In genomic region chr7:50409856-50410468, GRCh38 we compare ENCODE assay signal across 8 cellular contexts. TPM values are rescaled to one million over a fixed set of nuclear protein-coding genes. Genes with fewer than 3 reads are reported as not detected.
A peak's percentile ranks its signal among the peaks of the same experiment; 100 is the strongest.
DNase-seq lines count a peak whose midpoint lies in the region; ATAC-seq lines count a peak whose summit lies in the region.

No MANE protein-coding gene starts in this region.

- no peaks in the 10 kb centered on the region for H3K9me3 Mint-ChIP-seq in naive B cell
- no peaks in the 10 kb centered on the region for H3K9me3 Mint-ChIP-seq in activated T-helper 1 cell treated with anti-CD3 and anti-CD28 coated beads, Interleukin-12 subunit alpha, Interleukin-12 subunit beta, Interleukin-2, Interleukin-4 antibody, amounts not matched to agents 30 ng/mL and 10 ng/mL and 1 ng/mL, durations not matched to agents 14 hours and 24 hours and 36 hours

- no peaks in the 10 kb centered on the region for H3K36me3 Mint-ChIP-seq in naive B cell
- H3K36me3 Mint-ChIP-seq in activated T-helper 1 cell treated with anti-CD3 and anti-CD28 coated beads, Interleukin-12 subunit alpha, Interleukin-12 subunit beta, Interleukin-2, Interleukin-4 antibody, amounts not matched to agents 30 ng/mL and 10 ng/mL and 1 ng/mL, durations not matched to agents 14 hours and 24 hours and 36 hours (ENCODE audit: low read depth) = peaks cover 19% of the 10 kb centered on the region

- intact Hi-C loops in activated T-helper 1 cell treated with anti-CD3 and anti-CD28 coated beads, Interleukin-12 subunit alpha, Interleukin-12 subunit beta, Interleukin-2, Interleukin-4 antibody, amounts not matched to agents 30 ng/mL and 10 ng/mL and 1 ng/mL, durations not matched to agents 14 hours and 24 hours and 36 hours (cut with micrococcal nuclease) = no loop called here

- H3K4me3 Mint-ChIP-seq in naive B cell = peak overlapping the region; percentile 62 to 90 (median 81)
- H3K4me3 Mint-ChIP-seq in activated T-helper 1 cell treated with anti-CD3 and anti-CD28 coated beads, Interleukin-12 subunit alpha, Interleukin-12 subunit beta, Interleukin-2, Interleukin-4 antibody, amounts not matched to agents 30 ng/mL and 10 ng/mL and 1 ng/mL, durations not matched to agents 14 hours and 24 hours and 36 hours = no peak overlapping the region

- no peak overlapping the region for H3K4me3 ChIP-seq in Jurkat, Clone E6-1 (ENCODE audit: low read length)

- peak overlapping the region; percentile 94 to 99 (median 98) for H3K27ac Mint-ChIP-seq in naive B cell
- no peak overlapping the region for H3K27ac Mint-ChIP-seq in activated T-helper 1 cell treated with anti-CD3 and anti-CD28 coated beads, Interleukin-12 subunit alpha, Interleukin-12 subunit beta, Interleukin-2, Interleukin-4 antibody, amounts not matched to agents 30 ng/mL and 10 ng/mL and 1 ng/mL, durations not matched to agents 14 hours and 24 hours and 36 hours

- peaks cover 91 to 98% (median 98%) of the 10 kb centered on the region in 3 donors for H3K4me1 Mint-ChIP-seq in naive B cell
- peaks cover 57% of the 10 kb centered on the region for H3K4me1 Mint-ChIP-seq in activated T-helper 1 cell treated with anti-CD3 and anti-CD28 coated beads, Interleukin-12 subunit alpha, Interleukin-12 subunit beta, Interleukin-2, Interleukin-4 antibody, amounts not matched to agents 30 ng/mL and 10 ng/mL and 1 ng/mL, durations not matched to agents 14 hours and 24 hours and 36 hours (ENCODE audit: low read depth)

- no peaks in the 10 kb centered on the region for H3K27me3 Mint-ChIP-seq in naive B cell
- no peaks in the 10 kb centered on the region for H3K27me3 Mint-ChIP-seq in activated T-helper 1 cell treated with anti-CD3 and anti-CD28 coated beads, Interleukin-12 subunit alpha, Interleukin-12 subunit beta, Interleukin-2, Interleukin-4 antibody, amounts not matched to agents 30 ng/mL and 10 ng/mL and 1 ng/mL, durations not matched to agents 14 hours and 24 hours and 36 hours (ENCODE audit: insufficient read depth)

- ATAC-seq in GM18867 (IDR thresholded peaks at IDR 0.05; ENCODE audit: unreplicated experiment) = peak; percentile 50
- peak; percentile 51 for ATAC-seq in GM21737 (IDR thresholded peaks at IDR 0.05; ENCODE audit: unreplicated experiment)
- ATAC-seq in naive B cell (ENCODE audit: low read depth in 2 of 2) = peak; percentile 68

- peak; percentile 64 for DNase-seq in Jurkat, Clone E6-1 (ENCODE audit: low read depth, low spot score)
- peak; percentile 76 for DNase-seq in naive B cell
- no peak for DNase-seq in HPDE6-E6E7 (ENCODE audit: extremely low spot score)
- DNase-seq in activated T-helper 1 cell treated with anti-CD3 and anti-CD28 coated beads, Interleukin-12 subunit alpha, Interleukin-12 subunit beta, Interleukin-2, Interleukin-4 antibody, amounts not matched to agents 30 ng/mL and 10 ng/mL and 1 ng/mL, durations not matched to agents 14 hours and 24 hours and 36 hours (ENCODE audit: low spot score) = no peak
- DNase-seq in NCI-H345 (lab: John Stamatoyannopoulos, UW) = no peak
- no peak for DNase-seq in activated gamma-delta T cell (lab: John Stamatoyannopoulos, UW)

RNA-seq across cellular contexts. Expression of gene FIGNL1, which starts 40.2 kb away (rescaled TPM):
- 40.1 TPM for polyA plus RNA-seq in Jurkat, Clone E6-1 (2012; ENCODE audit: insufficient read depth, insufficient read length)
- polyA plus RNA-seq in naive B cell (ENCODE audit: low read depth in 6 of 6) = 10 to 100 TPM in 5 of 6 donors, 1 to 10 TPM in 1; 4.8 to 26.2 (median 18.2) TPM
- total RNA-seq in activated T-helper 1 cell treated with anti-CD3 and anti-CD28 coated beads, Interleukin-12 subunit alpha, Interleukin-12 subunit beta, Interleukin-2, Interleukin-4 antibody, amounts not matched to agents 30 ng/mL and 10 ng/mL and 1 ng/mL, durations not matched to agents 14 hours and 24 hours and 36 hours = 41.6 and 45.4 TPM in 2 replicates

Comparison
In these comparisons a context has a peak if more than half of its experiments do, and no peak if none do; other contexts are left out.
1. DNase-seq: peak in Jurkat, Clone E6-1 (single experiment) and naive B cell (single experiment); none in HPDE6-E6E7 (single experiment), activated T-helper 1 cell treated with anti-CD3 and anti-CD28 coated beads, Interleukin-12 subunit alpha, Interleukin-12 subunit beta, Interleukin-2, Interleukin-4 antibody, amounts not matched to agents 30 ng/mL and 10 ng/mL and 1 ng/mL, durations not matched to agents 14 hours and 24 hours and 36 hours (single experiment), NCI-H345 (single experiment) and activated gamma-delta T cell (single experiment).
2. Peak in every context shown above with its lines, with median percentiles within 50 percentile points of each other: ATAC-seq.